ENCODE assay signal across 23 cellular contexts in the genomic region with DNA sequence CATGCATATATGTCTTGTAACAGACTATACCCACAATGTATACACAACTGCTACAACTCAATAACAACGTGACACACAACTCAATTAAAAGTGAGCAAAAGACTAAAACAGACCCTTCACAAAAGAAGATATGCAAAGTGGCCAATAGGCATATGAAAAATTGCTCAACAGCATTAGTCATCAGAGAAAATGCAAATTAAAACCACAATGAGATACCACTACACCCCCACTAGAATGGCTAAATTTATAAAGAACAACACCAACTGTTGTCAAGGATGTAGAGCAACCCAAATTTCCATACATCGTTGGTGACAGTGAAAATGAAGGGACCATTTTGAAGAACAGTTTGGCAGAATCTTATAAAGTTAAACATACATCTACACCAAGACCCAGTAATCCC. TPM values are rescaled to one million over a fixed set of nuclear protein-coding genes. Genes with fewer than 3 reads are reported as not detected.
A peak's percentile ranks its signal among the peaks of the same experiment; 100 is the strongest.
DNase-seq lines count a peak whose midpoint lies in the region; ATAC-seq and TF ChIP-seq lines count a peak whose summit lies in the region.
"Had no signal": no experiment of that assay in that cellular context is flagged by ENCODE, and none has a peak within 500 bp of the region (broad histone marks: within the 10 kb centered on the region; RNA-seq: fewer than 3 reads in every experiment).

No MANE protein-coding gene starts in this region.

- H3K27me3 Mint-ChIP-seq in effector memory CD8-positive, alpha-beta T cell: no peaks in the 10 kb centered on the region
- H3K27me3 Mint-ChIP-seq: activated T-helper 17 cell treated with anti-CD3 and anti-CD28 coated beads, Interleukin-2, amount 50 U/mL, for 72 hours; IgD-negative memory B cell had no signal

- H3K27ac Mint-ChIP-seq in effector memory CD8-positive, alpha-beta T cell: no peak overlapping the region
- H3K27ac Mint-ChIP-seq: activated CD8-positive, alpha-beta T cell treated with anti-CD3 and anti-CD28 coated beads, Interleukin-2, amount 10 ng/mL, durations not matched to agents 7 days and 5 days; activated T-helper 17 cell treated with anti-CD3 and anti-CD28 coated beads, Interleukin-2, amount 50 U/mL, for 72 hours; IgD-negative memory B cell; nephron had no signal

- H3K4me3 ChIP-seq in GM12865 (ENCODE audit: low read depth, low read length): no peak overlapping the region
- H3K4me3 ChIP-seq in upper lobe of left lung: no peak overlapping the region
- H3K4me3 ChIP-seq: adrenal gland, lower lobe of right lung, PC-9, thyroid gland had no signal

- no peaks in the 10 kb centered on the region for H3K4me1 ChIP-seq in upper lobe of left lung
- H3K4me1 ChIP-seq: adrenal gland, lower lobe of right lung, thyroid gland had no signal

- H3K36me3 Mint-ChIP-seq in effector memory CD8-positive, alpha-beta T cell (ENCODE audit: insufficient read depth): peaks cover 3% of the 10 kb centered on the region
- H3K36me3 Mint-ChIP-seq: IgD-negative memory B cell had no signal

- DNase-seq in GM12865 (ENCODE audit: low read depth): peak; percentile 7
- DNase-seq in astrocyte of the hippocampus (ENCODE audit: low read depth, low spot score): peak; percentile 65
- DNase-seq in effector memory CD8-positive, alpha-beta T cell: no peak
- DNase-seq in 8988T: no peak
- DNase-seq in upper lobe of left lung: no peak
- no peak for DNase-seq in NCI-H187 treated with DMSO at 0.1 percent for 48 hours (lab: John Stamatoyannopoulos, UW)
- DNase-seq: activated CD8-positive, alpha-beta T cell treated with anti-CD3 and anti-CD28 coated beads, Interleukin-2, amount 10 ng/mL, durations not matched to agents 7 days and 5 days; adrenal gland; GDM1; lower lobe of right lung; NCI-H1436; NCI-H446; PC-9; retina; stimulated activated CD8-positive, alpha-beta memory T cell treated with anti-CD3 and anti-CD28 coated beads, Interleukin-4, amount 100 ng/mL, for 48 hours; thyroid gland had no signal

- TF ChIP-seq CTCF in GM12865 (IDR thresholded peaks at IDR 0.05; ENCODE audit: insufficient read depth, low read depth, low read length, missing control alignments) (no peak), upper lobe of left lung (IDR thresholded peaks at IDR 0.05) (no peak)

- ATAC-seq in GM21825 (IDR thresholded peaks at IDR 0.05; ENCODE audit: unreplicated experiment): peak; percentile 52
- peak; percentile 48 for ATAC-seq in HG03558 (IDR thresholded peaks at IDR 0.05; ENCODE audit: extremely low read depth, unreplicated experiment)
- no peak for ATAC-seq in effector memory CD8-positive, alpha-beta T cell (replicated peaks)
- ATAC-seq in upper lobe of left lung (ENCODE audit: low FRiP score in 2 of 2): no peak
- ATAC-seq: activated CD8-positive, alpha-beta T cell treated with anti-CD3 and anti-CD28 coated beads, Interleukin-2, amount 10 ng/mL, durations not matched to agents 7 days and 5 days; activated T-helper 17 cell treated with anti-CD3 and anti-CD28 coated beads, Interleukin-2, amount 50 U/mL, for 72 hours; lower lobe of right lung; SK-N-SH treated with all-trans-retinoic acid at 6 μM for 48 hours had no signal

- TF ChIP-seq POLR2A in upper lobe of left lung (IDR thresholded peaks at IDR 0.05): no peak

- H3K9me3 Mint-ChIP-seq in effector memory CD8-positive, alpha-beta T cell: peaks cover 1 to 6% of the 10 kb centered on the region in 2 donors

- no peaks in the 10 kb centered on the region for H3K9me3 ChIP-seq in upper lobe of left lung
- H3K9me3 ChIP-seq: adrenal gland, lower lobe of right lung, thyroid gland had no signal

- WGBS in upper lobe of left lung, 2 donors: 57 to 58% methylated on average over 2 of the region's 2 CpGs

- no peak overlapping the region for H3K27ac ChIP-seq in upper lobe of left lung
- H3K27ac ChIP-seq: adrenal gland, lower lobe of right lung, PC-9, thyroid gland had no signal

- H3K36me3 ChIP-seq in upper lobe of left lung: no peaks in the 10 kb centered on the region
- H3K36me3 ChIP-seq: adrenal gland, lower lobe of right lung, thyroid gland had no signal

- H3K4me3 Mint-ChIP-seq in effector memory CD8-positive, alpha-beta T cell: no peak overlapping the region
- H3K4me3 Mint-ChIP-seq: activated CD8-positive, alpha-beta T cell treated with anti-CD3 and anti-CD28 coated beads, Interleukin-2, amount 10 ng/mL, durations not matched to agents 7 days and 5 days; activated T-helper 17 cell treated with anti-CD3 and anti-CD28 coated beads, Interleukin-2, amount 50 U/mL, for 72 hours; IgD-negative memory B cell; nephron had no signal

- TF ChIP-seq EP300 in upper lobe of left lung (IDR thresholded peaks at IDR 0.05): no peak

- H3K4me1 Mint-ChIP-seq in effector memory CD8-positive, alpha-beta T cell (ENCODE audit: low read depth in 2 of 2): no peaks in the 10 kb centered on the region
- H3K4me1 Mint-ChIP-seq: activated T-helper 17 cell treated with anti-CD3 and anti-CD28 coated beads, Interleukin-2, amount 50 U/mL, for 72 hours; IgD-negative memory B cell; nephron had no signal

- H3K27me3 ChIP-seq in upper lobe of left lung: no peaks in the 10 kb centered on the region
- H3K27me3 ChIP-seq: adrenal gland, thyroid gland had no signal

RNA-seq across cellular contexts. Expression of gene GABRB2, which starts 38.9 kb away (rescaled TPM):
- total RNA-seq in upper lobe of left lung: 1 to 10 TPM in 2 of 6 donors, under 1 TPM in 3, not detected in 1; 0.39 to 1.5 (median 0.63) TPM
- total RNA-seq: activated CD8-positive, alpha-beta T cell treated with anti-CD3 and anti-CD28 coated beads, Interleukin-2, amount 10 ng/mL, durations not matched to agents 7 days and 5 days; activated T-helper 17 cell treated with anti-CD3 and anti-CD28 coated beads, Interleukin-2, amount 50 U/mL, for 72 hours; chondrocyte; PC-9 had no signal

Comparison
In these comparisons a context has a peak if more than half of its experiments do, and no peak if none do; other contexts are left out.
1. DNase-seq: peak in GM12865 (single experiment) and astrocyte of the hippocampus (single experiment); none in effector memory CD8-positive, alpha-beta T cell (0 of 3), 8988T (single experiment), upper lobe of left lung (0 of 2) and NCI-H187 treated with DMSO at 0.1 percent for 48 hours (single experiment).
2. ATAC-seq: peak in GM21825 (single experiment) and HG03558 (single experiment); none in effector memory CD8-positive, alpha-beta T cell (single experiment) and upper lobe of left lung (0 of 2).